In genomic region chr4:165288639-165289428, GRCh38 we compare ENCODE assay signal across 11 cellular contexts. TPM values are rescaled to one million over a fixed set of nuclear protein-coding genes. Genes with fewer than 3 reads are reported as not detected.
DNase-seq lines count a peak whose midpoint lies in the region; ATAC-seq, FAIRE-seq and TF ChIP-seq lines count a peak whose summit lies in the region.
"Had no signal": no experiment of that assay in that cellular context is flagged by ENCODE, and none has a peak within 500 bp of the region (broad histone marks: within the 10 kb centered on the region; RNA-seq: fewer than 3 reads in every experiment).

No MANE protein-coding gene starts in this region.

- H4K8ac ChIP-seq in H9 (replicated peaks; ENCODE audit: insufficient read length, low read depth, low read length) = no peak overlapping the region

- intact Hi-C loops in HepG2 (cut with micrococcal nuclease; ENCODE audit: unreplicated experiment) = no loop called here

- TF ChIP-seq CTCF in RWPE2 (IDR thresholded peaks at IDR 0.05; ENCODE audit: poor library complexity, severe bottlenecking) (no peak), HepG2 (CRISPR knock-in tag; IDR thresholded peaks at IDR 0.05) (no peak), H9 (conservative IDR thresholded peaks at IDR 0.05) (no peak), type B pancreatic cell (conservative IDR thresholded peaks at IDR 0.05) (no peak)

- H3K4me3 Mint-ChIP-seq in H9 (no peak overlapping the region), type B pancreatic cell (no peak overlapping the region)

- H3K23me2 ChIP-seq in H9 (ENCODE audit: insufficient read length, low read depth, low read length, poor library complexity, severe bottlenecking) = no peaks in the 10 kb centered on the region

- peaks cover 14% of the 10 kb centered on the region for H3K4me1 ChIP-seq in RWPE2 (ENCODE audit: insufficient read depth, poor library complexity, severe bottlenecking)
- H3K4me1 ChIP-seq in HepG2 (ENCODE audit: insufficient read depth, low read length) = peaks cover 11% of the 10 kb centered on the region
- H3K4me1 ChIP-seq in H9 (ENCODE audit: insufficient read depth, low read length) = no peaks in the 10 kb centered on the region
- H3K4me1 ChIP-seq: thyroid gland had no signal

- no peak overlapping the region for H4K5ac ChIP-seq in H9 (ENCODE audit: insufficient read length, low read depth, low read length)

- H3K56ac ChIP-seq in H9 (ENCODE audit: insufficient read length, low read depth, low read length) = no peak overlapping the region

- H3K36me3 Mint-ChIP-seq in H9 (ENCODE audit: insufficient read depth in 1 of 3, low read depth in 3 of 3) (peaks cover 9 to 12% (median 10%) of the 10 kb centered on the region in 3 experiments; a peak in 6 of 7 replicates), type B pancreatic cell (peaks cover 6% of the 10 kb centered on the region)

- H3K27me3 ChIP-seq in RWPE2 (ENCODE audit: insufficient read depth, poor library complexity, severe bottlenecking) (no peaks in the 10 kb centered on the region), HepG2 (ENCODE audit: control insufficient read depth in 1 of 2, insufficient read depth in 2 of 2, low read length in 2 of 2) (no peaks in the 10 kb centered on the region), H9 (ENCODE audit: insufficient read depth, low read length) (no peaks in the 10 kb centered on the region)
- H3K27me3 ChIP-seq: neutrophil, thyroid gland had no signal

- H3K27me3 Mint-ChIP-seq in H9 (ENCODE audit: low read depth) = no peaks in the 10 kb centered on the region
- no peaks in the 10 kb centered on the region for H3K27me3 Mint-ChIP-seq in type B pancreatic cell

- POLR2A ChIA-PET in HepG2 (lab: Yijun Ruan, JAX) = no interaction called here

- no peak overlapping the region for H3K18ac ChIP-seq in H9 (ENCODE audit: insufficient read length, low read depth, low read length)

- H3K9me3 Mint-ChIP-seq in H9 (peaks cover 9% of the 10 kb centered on the region in 2 experiments), type B pancreatic cell (peaks cover 7% of the 10 kb centered on the region)

- H3K4me3 ChIP-seq in RWPE2 (ENCODE audit: severe bottlenecking) (no peak overlapping the region), HepG2 (replicated peaks in 1 of 3; ENCODE audit: insufficient read depth in 1 of 3, low read depth in 2 of 3, low read length in 3 of 3) (no peak overlapping the region)
- H3K4me3 ChIP-seq: thyroid gland had no signal

- FAIRE-seq in HepG2 (lab: Jason Lieb, UNC) = no peak
- FAIRE-seq: RCC 7860 had no signal

- H2BK12ac ChIP-seq in H9 (ENCODE audit: insufficient read length, low read depth, low read length) = no peak overlapping the region

- no peaks in the 10 kb centered on the region for H3K4me1 Mint-ChIP-seq in H9
- peaks cover 6% of the 10 kb centered on the region for H3K4me1 Mint-ChIP-seq in type B pancreatic cell (ENCODE audit: unreplicated experiment)

- TF ChIP-seq POLR2A in HepG2 (IDR thresholded peaks at IDR 0.05; ENCODE audit: insufficient read depth in 1 of 2, low read depth in 2 of 2, low read length in 2 of 2) = no peak

- H3K9me3 ChIP-seq in RWPE2 (ENCODE audit: severe bottlenecking) = no peaks in the 10 kb centered on the region
- no peaks in the 10 kb centered on the region for H3K9me3 ChIP-seq in HepG2 (ENCODE audit: low read length)
- H3K9me3 ChIP-seq in H9 (ENCODE audit: control insufficient read depth, low read depth, low read length) = no peaks in the 10 kb centered on the region
- H3K9me3 ChIP-seq: neutrophil, thyroid gland had no signal

- DNase-seq in GM03348 (ENCODE audit: low spot score) (peak; percentile 61), RWPE2 (ENCODE audit: low spot score) (no peak), HepG2 (ENCODE audit: low spot score) (peak; percentile 24), H9 (no peak), Kasumi-1 (lab: John Stamatoyannopoulos, UW) (no peak), type B pancreatic cell (ENCODE audit: extremely low spot score, unreplicated experiment) (no peak)
- DNase-seq: thyroid gland had no signal

- TF ChIP-seq EP300 in HepG2 (IDR thresholded peaks at IDR 0.05; ENCODE audit: low read depth in 2 of 2, low read length in 2 of 2) (no peak), HepG2 (CRISPR knock-in tag; IDR thresholded peaks at IDR 0.05; ENCODE audit: borderline replicate concordance) (no peak)

- TF ChIP-seq RAD21 in HepG2 (CRISPR knock-in tag; IDR thresholded peaks at IDR 0.05) = no peak

- no peak overlapping the region for H2AK5ac ChIP-seq in H9 (ENCODE audit: insufficient read length, low read length)

- H3K27ac Mint-ChIP-seq in H9 = no peak overlapping the region; a peak in 1 of 7 replicates
- H3K27ac Mint-ChIP-seq in type B pancreatic cell = no peak overlapping the region

- no peak overlapping the region for H3K14ac ChIP-seq in H9 (ENCODE audit: insufficient read depth, low read length)

- H3K4me2 ChIP-seq in HepG2 (ENCODE audit: low read depth, low read length) (no peak overlapping the region), H9 (ENCODE audit: insufficient read depth, insufficient read length, low read length) (no peak overlapping the region)

- H3K36me3 ChIP-seq in RWPE2 (ENCODE audit: low read depth) = peaks cover 9% of the 10 kb centered on the region; the same call in 1 of the 2 replicates
- no peaks in the 10 kb centered on the region for H3K36me3 ChIP-seq in HepG2 (replicated peaks in 1 of 2; ENCODE audit: control insufficient read depth in 1 of 2, insufficient read depth in 2 of 2, low read length in 2 of 2)
- H3K36me3 ChIP-seq: neutrophil, thyroid gland had no signal

- no peak overlapping the region for H2BK20ac ChIP-seq in H9 (ENCODE audit: low read depth, low read length, poor library complexity, severe bottlenecking)

- no peaks in the 10 kb centered on the region for H4K20me1 ChIP-seq in HepG2 (ENCODE audit: insufficient read depth, low read length)
- no peaks in the 10 kb centered on the region for H4K20me1 ChIP-seq in H9 (ENCODE audit: control insufficient read depth, insufficient read depth, insufficient read length)

- in situ Hi-C loops in HepG2 (cut with HindIII; ENCODE audit: extremely low pct_ligation_motif_present, low pct_unique_long_range_greater_than_20kb) = no loop called here

- H3T11ph ChIP-seq in H9 (ENCODE audit: low read length) = no peak overlapping the region

- no peak overlapping the region for H2BK120ac ChIP-seq in H9 (ENCODE audit: low read depth, low read length, poor library complexity, severe bottlenecking)

- no peak overlapping the region for H3K4ac ChIP-seq in H9 (ENCODE audit: low read depth, low read length)

- H2BK15ac ChIP-seq in H9 (ENCODE audit: low read depth, low read length) = no peak overlapping the region

- H3K9ac ChIP-seq in HepG2 (ENCODE audit: insufficient read depth, low read depth, low read length) = no peak overlapping the region
- H3K9ac ChIP-seq in H9 (ENCODE audit: extremely low read depth, insufficient read length, low read length) = no peak overlapping the region

- CTCF ChIA-PET in HepG2 (lab: Yijun Ruan, JAX; ENCODE audit: low intra/inter-chr PET ratio, low total read pairs) = no interaction called here

- BruUV-seq in HepG2 (replicated peaks; lab: Mats Ljungman, UMichigan) = no TSS peak

- no peaks in the 10 kb centered on the region for H3K79me1 ChIP-seq in H9 (ENCODE audit: insufficient read depth, low read depth, low read length, poor library complexity, severe bottlenecking)

- H3K23ac ChIP-seq in H9 (ENCODE audit: insufficient read length, low read depth, low read length) = no peak overlapping the region

- H2BK5ac ChIP-seq in H9 (ENCODE audit: insufficient read length, low read length) = no peak overlapping the region

- no peak overlapping the region for H2AFZ ChIP-seq in HepG2 (ENCODE audit: low read length)
- H2AFZ ChIP-seq in H9 (ENCODE audit: low read length) = no peak overlapping the region

- no peaks in the 10 kb centered on the region for H3K79me2 ChIP-seq in HepG2 (ENCODE audit: insufficient read depth, low read length)
- H3K79me2 ChIP-seq in H9 (ENCODE audit: insufficient read depth, low read length) = no peaks in the 10 kb centered on the region

- H4K91ac ChIP-seq in H9 (ENCODE audit: insufficient read length, low read depth, low read length) = no peak overlapping the region

- peak; percentile 20 for ATAC-seq in HG02588 (IDR thresholded peaks at IDR 0.05; ENCODE audit: unreplicated experiment)
- peak; percentile 93 for ATAC-seq in RWPE2 (ENCODE audit: low read depth)
- ATAC-seq in HepG2 = no peak
- ATAC-seq in GM19324 (IDR thresholded peaks at IDR 0.05; ENCODE audit: low FRiP score, unreplicated experiment) = no peak

- H3K27ac ChIP-seq in RWPE2 (ENCODE audit: poor library complexity, severe bottlenecking) = peak overlapping the region; percentile 16
- H3K27ac ChIP-seq in HepG2 (ENCODE audit: extremely low read length, insufficient read depth, low read length) = no peak overlapping the region
- H3K27ac ChIP-seq in H9 (ENCODE audit: insufficient read length, low read depth, low read length) = no peak overlapping the region
- H3K27ac ChIP-seq: neutrophil had no signal

TF ChIP-seq in HepG2, 621 proteins besides CTCF, POLR2A, EP300 and RAD21 (continues in another document):
- TF ChIP-seq NFKBIZ (CRISPR knock-in tag; IDR thresholded peaks at IDR 0.05) = no peak

RNA-seq across cellular contexts. Expression of gene MSMO1, which starts 38.6 kb away (rescaled TPM):
- total RNA-seq in HepG2 (2016; rRNA removed; fragmentation: Illumina TruSeq; extraction: Trizol) (135 and 216 TPM in 2 replicates), H9 (2021) (68.3 and 79.3 TPM in 2 replicates), type B pancreatic cell (ENCODE audit: low replicate concordance) (62.0 and 68.0 TPM in 2 replicates)
- 56.7 and 57.3 TPM in 2 replicates for total RNA-seq in HepG2 (2016; cell fraction: cytosol; rRNA removed; fragmentation: Illumina TruSeq; extraction: Trizol; ENCODE audit: low read depth)
- total RNA-seq in HepG2 (2016; cell fraction: insoluble cytoplasmic fraction; rRNA removed; fragmentation: Illumina TruSeq; extraction: Trizol) = 150 and 216 TPM in 2 replicates
- 135 and 158 TPM in 2 replicates for total RNA-seq in HepG2 (2016; cell fraction: membrane; rRNA removed; fragmentation: Illumina TruSeq; extraction: Trizol)
- total RNA-seq in HepG2 (2016; cell fraction: nucleus; rRNA removed; fragmentation: Illumina TruSeq; extraction: Trizol) = 178 and 218 TPM in 2 replicates
- polyA plus RNA-seq in HepG2 (2011; rRNA removed) = 98.1 and 138 TPM in 2 replicates
- polyA plus RNA-seq in HepG2 (2011; cell fraction: cytosol; rRNA removed) = 48.1 and 138 TPM in 2 replicates
- polyA plus RNA-seq in HepG2 (2011; cell fraction: nucleus; rRNA removed) = 17.9 and 54.3 TPM in 2 replicates
- 175 and 202 TPM in 2 replicates for polyA plus RNA-seq in HepG2 (2012)
- 23.5 and 27.9 TPM in 2 replicates for polyA plus RNA-seq in HepG2 (2016; cell fraction: cytosol; fragmentation: Illumina TruSeq; extraction: Trizol; ENCODE audit: low read depth)
- 109 and 119 TPM in 2 replicates for polyA plus RNA-seq in HepG2 (2016; cell fraction: insoluble cytoplasmic fraction; fragmentation: Illumina TruSeq; extraction: Trizol; ENCODE audit: low read depth)
- polyA plus RNA-seq in HepG2 (2016; cell fraction: membrane; fragmentation: Illumina TruSeq; extraction: Trizol; ENCODE audit: low read depth) = 58.7 and 63.0 TPM in 2 replicates
- polyA plus RNA-seq in HepG2 (2016; cell fraction: nucleus; fragmentation: Illumina TruSeq; extraction: Trizol; ENCODE audit: insufficient read depth, low read depth) = 234 and 249 TPM in 2 replicates
- polyA minus RNA-seq in HepG2 (2011; rRNA and poly(A)+ RNA removed; ENCODE audit: low replicate concordance) = 11.4 and 32.9 TPM in 2 replicates
- 61.6 and 109 TPM in 2 replicates for polyA minus RNA-seq in HepG2 (2011; cell fraction: cytosol; rRNA and poly(A)+ RNA removed)
- polyA minus RNA-seq in HepG2 (2011; cell fraction: nucleus; rRNA and poly(A)+ RNA removed) = 48.5 and 106 TPM in 2 replicates

Comparison
In these comparisons a context has a peak if more than half of its experiments do, and no peak if none do; other contexts are left out.
1. DNase-seq: peak in GM03348 (single experiment) and HepG2 (single experiment); none in RWPE2 (single experiment), H9 (single experiment), Kasumi-1 (0 of 2) and type B pancreatic cell (single experiment).
2. ATAC-seq: peak in HG02588 (single experiment) and RWPE2 (single experiment); none in HepG2 (single experiment) and GM19324 (single experiment).